ENCODE assay signal across 1 cellular context in genomic region chr9:106797299-106797698, GRCh38.
TF ChIP-seq lines count a peak whose summit lies in the region.

No MANE protein-coding gene starts in this region.

TF ChIP-seq in liver, 16 proteins besides CTCF, POLR2A, EP300 and RAD21 (continued from another document):
- TF ChIP-seq REST (IDR thresholded peaks at IDR 0.05) (peak; percentile 93), MAX (IDR thresholded peaks at IDR 0.05) (peak; percentile 73), GABPA (IDR thresholded peaks at IDR 0.05 in 1 of 2, conservative IDR thresholded peaks at IDR 0.05 in 1 of 2) (no peak), NR2F2 (IDR thresholded peaks at IDR 0.05) (no peak), ZBTB33 (IDR thresholded peaks at IDR 0.05) (peak; percentile 80), HNF4G (IDR thresholded peaks at IDR 0.05) (peak; percentile 86), ATF3 (IDR thresholded peaks at IDR 0.05) (peak; percentile 80), HNF4A (conservative IDR thresholded peaks at IDR 0.05) (peak; percentile 96 to 97), FOXA2 (IDR thresholded peaks at IDR 0.05) (peak; percentile 50), RXRA (IDR thresholded peaks at IDR 0.05) (peak; percentile 93 to 95)
